ENCODE assay signal across 10 cellular contexts in the genomic region with DNA sequence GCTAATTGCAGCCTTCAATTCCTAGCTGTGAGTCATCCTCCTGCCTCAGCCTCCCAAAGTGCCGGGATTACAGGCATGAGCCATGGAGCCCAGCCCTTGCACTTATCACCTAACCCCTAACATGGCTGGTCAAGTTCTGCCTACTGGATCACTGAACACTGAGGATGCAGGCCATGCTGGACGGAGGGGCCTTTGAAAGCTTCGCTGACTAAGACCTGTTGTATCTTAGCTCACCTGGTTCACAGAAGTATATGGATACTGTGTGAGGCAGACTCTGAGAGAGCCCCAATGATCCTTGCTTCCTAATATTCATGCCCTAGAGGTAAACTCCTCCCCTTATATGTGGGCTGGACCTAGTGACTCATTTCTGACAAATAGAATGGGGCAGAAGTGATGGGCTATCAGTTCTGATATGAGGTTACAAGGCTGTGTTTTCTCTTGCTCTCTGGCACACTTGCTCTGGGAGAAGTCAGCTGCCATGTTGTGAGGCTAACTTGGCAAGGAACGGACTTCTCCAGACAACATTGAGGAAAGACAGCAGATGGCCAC. TPM values are rescaled to one million over a fixed set of nuclear protein-coding genes. Genes with fewer than 3 reads are reported as not detected.
DNase-seq lines count a peak whose midpoint lies in the region; ATAC-seq lines count a peak whose summit lies in the region.
"Had no signal": no experiment of that assay in that cellular context is flagged by ENCODE, and none has a peak within 500 bp of the region (broad histone marks: within the 10 kb centered on the region; RNA-seq: fewer than 3 reads in every experiment).

No MANE protein-coding gene starts in this region.

- H3K36me3 ChIP-seq in esophagus (ENCODE audit: control insufficient read depth in 2 of 2, insufficient read depth in 2 of 2, low read length in 1 of 2), result no peaks in the 10 kb centered on the region

- peak; percentile 89 to 94 for ATAC-seq in stimulated activated naive B cell treated with anti-CD40 and anti-IgM and Interleukin-4, amounts not matched to agents 10 μg/mL and 1 μg/mL and 100 μg/mL, for 72 hours (replicated peaks)
- ATAC-seq in GM19035 (IDR thresholded peaks at IDR 0.05; ENCODE audit: unreplicated experiment), result no peak
- no peak for ATAC-seq in GM19324 (IDR thresholded peaks at IDR 0.05; ENCODE audit: low FRiP score, unreplicated experiment)
- ATAC-seq: effector memory CD8-positive, alpha-beta T cell had no signal

- H3K4me3 ChIP-seq in esophagus (ENCODE audit: low read depth in 1 of 2, low read length in 2 of 2), result no peak overlapping the region

- DNase-seq in NCI-H146 (lab: John Stamatoyannopoulos, UW) (peak; percentile 17), NCI-H146 treated with DMSO at 0.1 percent for 48 hours (lab: John Stamatoyannopoulos, UW; ENCODE audit: unreplicated experiment) (no peak), NCI-H226 (peak; percentile 22), NCI-H128 (lab: John Stamatoyannopoulos, UW; ENCODE audit: unreplicated experiment) (no peak)
- DNase-seq in stimulated activated naive B cell treated with anti-CD40 and anti-IgM and Interleukin-4, amounts not matched to agents 10 μg/mL and 1 μg/mL and 100 μg/mL, for 72 hours, result no peak
- DNase-seq: effector memory CD8-positive, alpha-beta T cell; stimulated activated naive CD4-positive, alpha-beta T cell had no signal

- no peaks in the 10 kb centered on the region for H3K9me3 Mint-ChIP-seq in stimulated activated naive B cell treated with anti-CD40 and anti-IgM and Interleukin-4, amounts not matched to agents 10 μg/mL and 1 μg/mL and 100 μg/mL, for 72 hours
- H3K9me3 Mint-ChIP-seq: effector memory CD8-positive, alpha-beta T cell had no signal

- no peak overlapping the region for H3K4me3 Mint-ChIP-seq in stimulated activated naive B cell treated with anti-CD40 and anti-IgM and Interleukin-4, amounts not matched to agents 10 μg/mL and 1 μg/mL and 100 μg/mL, for 72 hours
- H3K4me3 Mint-ChIP-seq: effector memory CD8-positive, alpha-beta T cell had no signal

- H3K27ac Mint-ChIP-seq in stimulated activated naive B cell treated with anti-CD40 and anti-IgM and Interleukin-4, amounts not matched to agents 10 μg/mL and 1 μg/mL and 100 μg/mL, for 72 hours, result no peak overlapping the region
- H3K27ac Mint-ChIP-seq: effector memory CD8-positive, alpha-beta T cell had no signal

- H3K27me3 Mint-ChIP-seq in stimulated activated naive B cell treated with anti-CD40 and anti-IgM and Interleukin-4, amounts not matched to agents 10 μg/mL and 1 μg/mL and 100 μg/mL, for 72 hours, result no peaks in the 10 kb centered on the region
- H3K27me3 Mint-ChIP-seq: effector memory CD8-positive, alpha-beta T cell had no signal

- H3K27me3 ChIP-seq in esophagus (ENCODE audit: control insufficient read depth in 1 of 2, insufficient read depth in 2 of 2, low read length in 2 of 2), result no peaks in the 10 kb centered on the region

- H3K27ac ChIP-seq in esophagus (ENCODE audit: low read depth in 2 of 2, low read length in 1 of 2), result peak overlapping the region; percentile 62 to 74

- H3K4me1 ChIP-seq in esophagus (ENCODE audit: control insufficient read depth in 2 of 2, insufficient read depth in 2 of 2, low read length in 1 of 2), result no peaks in the 10 kb centered on the region

- no peaks in the 10 kb centered on the region for H3K36me3 Mint-ChIP-seq in stimulated activated naive B cell treated with anti-CD40 and anti-IgM and Interleukin-4, amounts not matched to agents 10 μg/mL and 1 μg/mL and 100 μg/mL, for 72 hours

- H3K4me1 Mint-ChIP-seq in stimulated activated naive B cell treated with anti-CD40 and anti-IgM and Interleukin-4, amounts not matched to agents 10 μg/mL and 1 μg/mL and 100 μg/mL, for 72 hours, result peaks cover 6% of the 10 kb centered on the region in 2 donors

- no peaks in the 10 kb centered on the region for H3K9me3 ChIP-seq in esophagus (ENCODE audit: control insufficient read depth in 2 of 2, insufficient read depth in 1 of 2, low read depth in 1 of 2, low read length in 1 of 2)

- WGBS in esophagus, 2 donors, result 89% methylated on average over 4 of the region's 4 CpGs

RNA-seq across cellular contexts. Expression of gene TMIGD1, which starts 11.7 kb away (rescaled TPM):
- polyA plus RNA-seq in esophagus, result not detected

RNA-seq across cellular contexts. Expression of gene CPD, which starts 33.1 kb away (rescaled TPM):
- polyA plus RNA-seq in esophagus, result 1 to 10 TPM; 3.0 to 5.1 TPM

RNA-seq across cellular contexts. Expression of gene BLMH, which starts 53.9 kb away (rescaled TPM):
- polyA plus RNA-seq in esophagus, result 10 to 100 TPM in 1 of 2 donors, 1 to 10 TPM in 1; 8.9 to 23.7 TPM

Comparison
In these comparisons a context has a peak if more than half of its experiments do, and no peak if none do; other contexts are left out.
1. DNase-seq: peak in NCI-H146 (single experiment) and NCI-H226 (single experiment); none in NCI-H146 treated with DMSO at 0.1 percent for 48 hours (single experiment), stimulated activated naive B cell treated with anti-CD40 and anti-IgM and Interleukin-4, amounts not matched to agents 10 μg/mL and 1 μg/mL and 100 μg/mL, for 72 hours (single experiment) and NCI-H128 (single experiment).
2. ATAC-seq: peak in stimulated activated naive B cell treated with anti-CD40 and anti-IgM and Interleukin-4, amounts not matched to agents 10 μg/mL and 1 μg/mL and 100 μg/mL, for 72 hours (2 of 2); none in GM19035 (single experiment) and GM19324 (single experiment).